In the genomic region with DNA sequence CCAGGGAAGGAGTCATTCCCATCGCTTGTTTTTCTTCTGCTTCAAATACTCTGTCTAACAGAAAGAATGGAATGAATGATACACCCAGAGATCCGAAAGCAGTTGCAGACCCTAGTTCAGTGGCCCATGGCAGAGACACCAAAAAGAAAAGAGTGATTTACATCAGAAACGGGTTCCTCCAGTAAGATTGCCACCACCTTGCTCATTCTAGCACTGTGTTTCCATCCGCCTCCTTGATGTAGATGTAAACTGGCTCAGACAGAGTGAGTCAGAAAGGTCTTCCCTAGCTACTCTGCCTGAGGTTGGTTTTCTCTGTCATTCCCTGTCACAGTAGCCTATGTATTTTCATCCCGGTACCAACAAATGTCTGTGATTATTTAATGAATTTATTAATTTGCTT, we compare ENCODE assay signal across 30 cellular contexts.
"Had no signal": no experiment of that assay in that cellular context is flagged by ENCODE, and none has a peak within 500 bp of the region (broad histone marks: within the 10 kb centered on the region; RNA-seq: fewer than 3 reads in every experiment).

No MANE protein-coding gene starts in this region.

- H3K4me1 Mint-ChIP-seq: activated naive CD4-positive, alpha-beta T cell treated with anti-CD3 and anti-CD28 coated beads, Interleukin-2, amount 10 ng/mL, durations not matched to agents 7 days and 5 days; neural crest cell had no signal

- H3K9me3 Mint-ChIP-seq: activated CD4-positive, alpha-beta T cell treated with anti-CD3 and anti-CD28 coated beads, Interleukin-2, amount 10 ng/mL, durations not matched to agents 24 days and 14 days; activated naive CD4-positive, alpha-beta T cell treated with anti-CD3 and anti-CD28 coated beads, Interleukin-2, amount 10 ng/mL, durations not matched to agents 7 days and 5 days; activated naive CD8-positive, alpha-beta T cell treated with anti-CD3 and anti-CD28 coated beads, Interleukin-2, amount 10 ng/mL, durations not matched to agents 7 days and 5 days; activated T-helper 1 cell treated with anti-CD3 and anti-CD28 coated beads, Interleukin-12 subunit alpha, Interleukin-12 subunit beta, Interleukin-2, Interleukin-4 antibody, amounts not matched to agents 30 ng/mL and 10 ng/mL and 1 ng/mL, durations not matched to agents 14 hours and 24 hours and 36 hours; naive thymus-derived CD4-positive, alpha-beta T cell; neural crest cell had no signal

- ATAC-seq: left cardiac atrium had no signal

- H3K9ac ChIP-seq: parathyroid adenoma had no signal

- H3K27me3 ChIP-seq: ascending aorta, right atrium auricular region, suprapubic skin, tibial artery had no signal

- H3K79me2 ChIP-seq: parathyroid adenoma had no signal

- H3K4me3 ChIP-seq: ascending aorta, coronary artery, dorsolateral prefrontal cortex, right atrium auricular region, smooth muscle cell, suprapubic skin, tibial artery had no signal

- DNase-seq: activated CD4-positive, alpha-beta T cell treated with anti-CD3 and anti-CD28 coated beads, Interleukin-2, amount 10 ng/mL, durations not matched to agents 24 days and 14 days; activated gamma-delta T cell; activated naive CD4-positive, alpha-beta T cell treated with anti-CD3 and anti-CD28 coated beads, Interleukin-2, amount 10 ng/mL, durations not matched to agents 7 days and 5 days; activated naive CD8-positive, alpha-beta T cell treated with anti-CD3 and anti-CD28 coated beads, Interleukin-2, amount 10 ng/mL, durations not matched to agents 7 days and 5 days; activated T-cell treated with anti-CD3 and anti-CD28 coated beads for 4 hours; dorsolateral prefrontal cortex; effector memory CD4-positive, alpha-beta T cell; erythroblast; foreskin fibroblast; head of caudate nucleus; hippocampal formation; left cardiac atrium; midbrain; naive thymus-derived CD4-positive, alpha-beta T cell; nucleus accumbens; stimulated activated CD4-positive, alpha-beta T cell treated with anti-CD3 and anti-CD28 coated beads, Interleukin-1b, Interleukin-23, amount 100 ng/mL, for 48 hours; stimulated activated CD4-positive, alpha-beta T cell treated with anti-CD3 and anti-CD28 coated beads, Interleukin-4, amount 100 ng/mL, for 4 hours; stimulated activated CD8-positive, alpha-beta memory T cell treated with anti-CD3 and anti-CD28 coated beads, Interleukin-4, amount 100 ng/mL, for 48 hours; stimulated activated naive CD4-positive, alpha-beta T cell; tibial artery had no signal

- H3K36me3 Mint-ChIP-seq: activated naive CD4-positive, alpha-beta T cell treated with anti-CD3 and anti-CD28 coated beads, Interleukin-2, amount 10 ng/mL, durations not matched to agents 7 days and 5 days; activated naive CD8-positive, alpha-beta T cell treated with anti-CD3 and anti-CD28 coated beads, Interleukin-2, amount 10 ng/mL, durations not matched to agents 7 days and 5 days; brain; naive thymus-derived CD4-positive, alpha-beta T cell had no signal

- H3K27me3 Mint-ChIP-seq: activated naive CD4-positive, alpha-beta T cell treated with anti-CD3 and anti-CD28 coated beads, Interleukin-2, amount 10 ng/mL, durations not matched to agents 7 days and 5 days; activated naive CD8-positive, alpha-beta T cell treated with anti-CD3 and anti-CD28 coated beads, Interleukin-2, amount 10 ng/mL, durations not matched to agents 7 days and 5 days; brain had no signal

- H2AFZ ChIP-seq: parathyroid adenoma had no signal

- H3K27ac Mint-ChIP-seq: activated CD4-positive, alpha-beta T cell treated with anti-CD3 and anti-CD28 coated beads, Interleukin-2, amount 10 ng/mL, durations not matched to agents 24 days and 14 days; activated naive CD4-positive, alpha-beta T cell treated with anti-CD3 and anti-CD28 coated beads, Interleukin-2, amount 10 ng/mL, durations not matched to agents 7 days and 5 days; activated naive CD8-positive, alpha-beta T cell treated with anti-CD3 and anti-CD28 coated beads, Interleukin-2, amount 10 ng/mL, durations not matched to agents 7 days and 5 days; activated T-helper 1 cell treated with anti-CD3 and anti-CD28 coated beads, Interleukin-12 subunit alpha, Interleukin-12 subunit beta, Interleukin-2, Interleukin-4 antibody, amounts not matched to agents 30 ng/mL and 10 ng/mL and 1 ng/mL, durations not matched to agents 14 hours and 24 hours and 36 hours; naive thymus-derived CD4-positive, alpha-beta T cell had no signal

- H3K4me2 ChIP-seq: smooth muscle cell had no signal

- H3K36me3 ChIP-seq: ascending aorta, right atrium auricular region, suprapubic skin, tibial artery had no signal

- H3K4me1 ChIP-seq: ascending aorta, right atrium auricular region, suprapubic skin, tibial artery had no signal

- H3K27ac ChIP-seq: ascending aorta, coronary artery, dorsolateral prefrontal cortex, parathyroid adenoma, right atrium auricular region, suprapubic skin, tibial artery, VCaP had no signal

- H3K4me3 Mint-ChIP-seq: activated CD4-positive, alpha-beta T cell treated with anti-CD3 and anti-CD28 coated beads, Interleukin-2, amount 10 ng/mL, durations not matched to agents 24 days and 14 days; activated naive CD4-positive, alpha-beta T cell treated with anti-CD3 and anti-CD28 coated beads, Interleukin-2, amount 10 ng/mL, durations not matched to agents 7 days and 5 days; activated naive CD8-positive, alpha-beta T cell treated with anti-CD3 and anti-CD28 coated beads, Interleukin-2, amount 10 ng/mL, durations not matched to agents 7 days and 5 days; activated T-helper 1 cell treated with anti-CD3 and anti-CD28 coated beads, Interleukin-12 subunit alpha, Interleukin-12 subunit beta, Interleukin-2, Interleukin-4 antibody, amounts not matched to agents 30 ng/mL and 10 ng/mL and 1 ng/mL, durations not matched to agents 14 hours and 24 hours and 36 hours; brain; naive thymus-derived CD4-positive, alpha-beta T cell; neural crest cell had no signal
